15 cellular contexts compared by ENCODE assay signal in genomic region chr4:65845169-65845568, GRCh38.
DNase-seq lines count a peak whose midpoint lies in the region; ATAC-seq and TF ChIP-seq lines count a peak whose summit lies in the region.
"Had no signal": no experiment of that assay in that cellular context is flagged by ENCODE, and none has a peak within 500 bp of the region (broad histone marks: within the 10 kb centered on the region; RNA-seq: fewer than 3 reads in every experiment).

No MANE protein-coding gene starts in this region.

- H3K4me3 ChIP-seq in endodermal cell (ENCODE audit: low read length) (no peak overlapping the region), Peyer's patch (no peak overlapping the region)
- H3K4me3 ChIP-seq: GM12878 had no signal

- no peaks in the 10 kb centered on the region for H3K9me3 ChIP-seq in endodermal cell (ENCODE audit: control insufficient read depth, low read length)
- no peaks in the 10 kb centered on the region for H3K9me3 ChIP-seq in Peyer's patch

- peak overlapping the region; percentile 73 for H3K27ac ChIP-seq in endodermal cell (ENCODE audit: low read depth, low read length)
- no peak overlapping the region for H3K27ac ChIP-seq in Peyer's patch

- no peak for TF ChIP-seq POLR2A in Peyer's patch (IDR thresholded peaks at IDR 0.05)

- H3K4me1 ChIP-seq in endodermal cell (ENCODE audit: control insufficient read depth, insufficient read depth, low read length) (no peaks in the 10 kb centered on the region), Peyer's patch (no peaks in the 10 kb centered on the region)

- H3K27me3 Mint-ChIP-seq in endodermal cell (ENCODE audit: insufficient read depth) = no peaks in the 10 kb centered on the region
- H3K27me3 Mint-ChIP-seq: B cell; CD4-positive, alpha-beta T cell had no signal

- H3K27me3 ChIP-seq in endodermal cell (ENCODE audit: control insufficient read depth, insufficient read depth, low read length, poor library complexity, severe bottlenecking) (no peaks in the 10 kb centered on the region), Peyer's patch (no peaks in the 10 kb centered on the region)

- H3K9ac ChIP-seq in endodermal cell (ENCODE audit: extremely low read depth, low read length, poor library complexity, severe bottlenecking) = no peak overlapping the region

- no peaks in the 10 kb centered on the region for H3K9me3 Mint-ChIP-seq in endodermal cell

- TF ChIP-seq CTCF in endodermal cell (conservative IDR thresholded peaks at IDR 0.05) (no peak), Peyer's patch (IDR thresholded peaks at IDR 0.05) (no peak)

- WGBS in endodermal cell (ENCODE audit: insufficient coverage in 1 of 2, insufficient read length in 1 of 2), 2 experiments = 82 to 92% methylated on average over 3 of the region's 3 CpGs

- H3K36me3 ChIP-seq in endodermal cell (ENCODE audit: control insufficient read depth, insufficient read depth, low read length) (no peaks in the 10 kb centered on the region), Peyer's patch (no peaks in the 10 kb centered on the region)

- no peaks in the 10 kb centered on the region for H3K4me1 Mint-ChIP-seq in endodermal cell
- H3K4me1 Mint-ChIP-seq: B cell had no signal

- H3K4me3 Mint-ChIP-seq in endodermal cell = no peak overlapping the region
- H3K4me3 Mint-ChIP-seq: B cell; CD4-positive, alpha-beta T cell had no signal

- no peak overlapping the region for H3K27ac Mint-ChIP-seq in endodermal cell
- H3K27ac Mint-ChIP-seq: B cell; CD4-positive, alpha-beta T cell had no signal

- DNase-seq in NCI-H2171 treated with DMSO at 0.1 percent for 48 hours (lab: John Stamatoyannopoulos, UW) = peak; percentile 40
- no peak for DNase-seq in NCI-H2171 (lab: John Stamatoyannopoulos, UW)
- DNase-seq in NCI-H526 treated with DMSO at 0.1 percent for 48 hours (lab: John Stamatoyannopoulos, UW) = peak; percentile 26
- no peak for DNase-seq in endodermal cell
- DNase-seq in Peyer's patch = no peak
- DNase-seq: ACHN; C1 segment of cervical spinal cord; CD4-positive, alpha-beta T cell; DMS79; IMR-90 had no signal

- no peaks in the 10 kb centered on the region for H3K36me3 Mint-ChIP-seq in endodermal cell (ENCODE audit: low read depth)

- ATAC-seq in HG03045 (IDR thresholded peaks at IDR 0.05; ENCODE audit: unreplicated experiment) (no peak), GM18498 (IDR thresholded peaks at IDR 0.05; ENCODE audit: unreplicated experiment) (no peak)
- ATAC-seq: GM12878, HCT116 had no signal

Comparison
In these comparisons a context has a peak if more than half of its experiments do, and no peak if none do; other contexts are left out.
1. DNase-seq: peak in NCI-H2171 treated with DMSO at 0.1 percent for 48 hours (single experiment) and NCI-H526 treated with DMSO at 0.1 percent for 48 hours (single experiment); none in NCI-H2171 (single experiment), endodermal cell (single experiment) and Peyer's patch (0 of 3).